ENCODE assay signal across 22 cellular contexts in the genomic region with DNA sequence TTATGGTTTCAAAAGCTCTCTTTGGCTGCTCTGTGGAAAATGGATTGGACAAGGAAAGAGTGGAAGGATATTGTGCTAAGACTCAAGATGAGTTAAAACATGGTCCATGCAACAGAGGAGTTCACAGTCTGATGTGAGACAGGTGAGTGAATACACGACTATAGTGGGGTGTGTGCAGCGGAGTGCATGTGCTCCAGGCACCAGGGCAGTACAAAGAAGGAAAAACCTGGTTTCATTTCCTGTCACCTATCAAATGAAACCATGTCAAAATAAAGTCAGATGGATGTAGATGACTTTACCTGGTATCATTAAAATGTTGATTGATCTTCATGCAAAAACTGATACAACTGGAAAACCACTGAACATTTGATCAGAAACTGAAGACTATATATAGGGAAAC.
DNase-seq lines count a peak whose midpoint lies in the region; ATAC-seq and TF ChIP-seq lines count a peak whose summit lies in the region.
"Had no signal": no experiment of that assay in that cellular context is flagged by ENCODE, and none has a peak within 500 bp of the region (broad histone marks: within the 10 kb centered on the region; RNA-seq: fewer than 3 reads in every experiment).

No MANE protein-coding gene starts in this region.

- no peaks in the 10 kb centered on the region for H3K79me2 ChIP-seq in OCI-LY7 (ENCODE audit: insufficient read depth, low read depth, low read length)

- H3K4me1 ChIP-seq in OCI-LY7 (ENCODE audit: insufficient read depth, low read length, poor library complexity, severe bottlenecking) (peaks cover 14% of the 10 kb centered on the region), BE2C (no peaks in the 10 kb centered on the region)

- CTCF ChIA-PET in OCI-LY7 (lab: Charles Lee; ENCODE audit: unreplicated experiment): no interaction called here

- H3K4me3 ChIP-seq in OCI-LY7 (ENCODE audit: low read depth, low read length, poor library complexity, severe bottlenecking): no peak overlapping the region
- H3K4me3 ChIP-seq in BE2C (ENCODE audit: low read depth, low read length): no peak overlapping the region
- H3K4me3 ChIP-seq: BLaER1 treated with 17β-estradiol and CSF1 and Interleukin-3, amounts not matched to agents 10 nM and 100 nM; GM12878 had no signal

- POLR2A ChIA-PET in OCI-LY7 (lab: Charles Lee): no interaction called here

- intact Hi-C loops in OCI-LY7 (cut with micrococcal nuclease; ENCODE audit: unreplicated experiment): no loop called here

- H3K4me3 Mint-ChIP-seq in nephron progenitor cell: no peak overlapping the region
- no peak overlapping the region for H3K4me3 Mint-ChIP-seq in stimulated activated naive B cell treated with anti-CD40 and anti-IgM and Interleukin-4, amounts not matched to agents 10 μg/mL and 1 μg/mL and 100 μg/mL, for 72 hours
- H3K4me3 Mint-ChIP-seq: CD4-positive, alpha-beta memory T cell; CD4-positive, CD25-positive, alpha-beta regulatory T cell; CD8-positive, alpha-beta memory T cell had no signal

- peak overlapping the region; percentile 13 for H3K27ac Mint-ChIP-seq in nephron progenitor cell
- H3K27ac Mint-ChIP-seq in stimulated activated naive B cell treated with anti-CD40 and anti-IgM and Interleukin-4, amounts not matched to agents 10 μg/mL and 1 μg/mL and 100 μg/mL, for 72 hours: no peak overlapping the region
- H3K27ac Mint-ChIP-seq: CD4-positive, alpha-beta memory T cell; CD4-positive, CD25-positive, alpha-beta regulatory T cell had no signal

- peaks cover 24% of the 10 kb centered on the region for H3K9me3 Mint-ChIP-seq in nephron progenitor cell
- H3K9me3 Mint-ChIP-seq in stimulated activated naive B cell treated with anti-CD40 and anti-IgM and Interleukin-4, amounts not matched to agents 10 μg/mL and 1 μg/mL and 100 μg/mL, for 72 hours: peaks cover 0 to 1% of the 10 kb centered on the region in 2 donors
- H3K9me3 Mint-ChIP-seq: CD4-positive, alpha-beta memory T cell had no signal

- H3K9me2 ChIP-seq in OCI-LY7 (ENCODE audit: insufficient read depth, low read length): no peaks in the 10 kb centered on the region

- H3K4me1 Mint-ChIP-seq in nephron progenitor cell: peaks cover 60% of the 10 kb centered on the region
- peaks cover 17 to 19% of the 10 kb centered on the region in 2 donors for H3K4me1 Mint-ChIP-seq in stimulated activated naive B cell treated with anti-CD40 and anti-IgM and Interleukin-4, amounts not matched to agents 10 μg/mL and 1 μg/mL and 100 μg/mL, for 72 hours
- H3K4me1 Mint-ChIP-seq: CD4-positive, CD25-positive, alpha-beta regulatory T cell had no signal

- DNase-seq in OCI-LY7 (ENCODE audit: low spot score) (peak; percentile 11), nephron progenitor cell (no peak), BE2C (no peak), NCI-H1436 treated with DMSO at 0.1 percent for 48 hours (lab: John Stamatoyannopoulos, UW) (no peak), NCI-H1105 (lab: John Stamatoyannopoulos, UW) (no peak)
- no peak for DNase-seq in stimulated activated naive B cell treated with anti-CD40 and anti-IgM and Interleukin-4, amounts not matched to agents 10 μg/mL and 1 μg/mL and 100 μg/mL, for 72 hours
- DNase-seq: 8988T; ACHN; CD4-positive, alpha-beta memory T cell; CD4-positive, CD25-positive, alpha-beta regulatory T cell; CD8-positive, alpha-beta memory T cell; COR-L47; DMS 273 treated with DMSO at 0.1 percent for 48 hours; DMS153; DMS53; DMS79; DND-41; EL; GDM1 had no signal

- H4K20me1 ChIP-seq in OCI-LY7 (ENCODE audit: insufficient read depth, low read length): no peaks in the 10 kb centered on the region
- H4K20me1 ChIP-seq: BLaER1 treated with 17β-estradiol and CSF1 and Interleukin-3, amounts not matched to agents 10 nM and 100 nM had no signal

- peak; percentile 62 to 75 for ATAC-seq in stimulated activated naive B cell treated with anti-CD40 and anti-IgM and Interleukin-4, amounts not matched to agents 10 μg/mL and 1 μg/mL and 100 μg/mL, for 72 hours (replicated peaks)
- ATAC-seq: GM12878 had no signal

- no TSS peak for BruUV-seq in OCI-LY7 (replicated peaks; lab: Mats Ljungman, UMichigan)

- H3K36me3 ChIP-seq in OCI-LY7 (ENCODE audit: insufficient read depth, low read length) (no peaks in the 10 kb centered on the region), BE2C (no peaks in the 10 kb centered on the region)
- H3K36me3 ChIP-seq: BLaER1 treated with 17β-estradiol and CSF1 and Interleukin-3, amounts not matched to agents 10 nM and 100 nM had no signal

- H3K27me3 Mint-ChIP-seq in nephron progenitor cell (ENCODE audit: low read depth, poor library complexity): no peaks in the 10 kb centered on the region
- H3K27me3 Mint-ChIP-seq in stimulated activated naive B cell treated with anti-CD40 and anti-IgM and Interleukin-4, amounts not matched to agents 10 μg/mL and 1 μg/mL and 100 μg/mL, for 72 hours: peaks cover 0 to 11% of the 10 kb centered on the region in 2 donors

- H3K27me3 ChIP-seq in BE2C: no peaks in the 10 kb centered on the region
- H3K27me3 ChIP-seq: BLaER1 treated with 17β-estradiol and CSF1 and Interleukin-3, amounts not matched to agents 10 nM and 100 nM had no signal

- no peaks in the 10 kb centered on the region for H3K9me3 ChIP-seq in OCI-LY7 (ENCODE audit: low read length)
- H3K9me3 ChIP-seq in BE2C: no peaks in the 10 kb centered on the region

- H3K36me3 Mint-ChIP-seq in nephron progenitor cell (ENCODE audit: low read depth): peaks cover 11% of the 10 kb centered on the region
- H3K36me3 Mint-ChIP-seq in stimulated activated naive B cell treated with anti-CD40 and anti-IgM and Interleukin-4, amounts not matched to agents 10 μg/mL and 1 μg/mL and 100 μg/mL, for 72 hours: no peaks in the 10 kb centered on the region
- H3K36me3 Mint-ChIP-seq: CD4-positive, alpha-beta memory T cell; CD4-positive, CD25-positive, alpha-beta regulatory T cell; CD8-positive, alpha-beta memory T cell had no signal

- H2AFZ ChIP-seq in OCI-LY7 (ENCODE audit: low read length): no peak overlapping the region

- 0 out of 2 replicates have a peak overlapping the region, but pooled peaks have one; percentile 1 for H3K4me2 ChIP-seq in OCI-LY7 (ENCODE audit: low read length)

- no peak for TF ChIP-seq CTCF in OCI-LY7 (conservative IDR thresholded peaks at IDR 0.05; ENCODE audit: low read length)
- TF ChIP-seq CTCF in nephron progenitor cell (IDR thresholded peaks at IDR 0.05): no peak
- no peak for TF ChIP-seq CTCF in BE2C (IDR thresholded peaks at IDR 0.05; ENCODE audit: low read depth, low read length)

- H3K27ac ChIP-seq in OCI-LY7 (ENCODE audit: low read depth, low read length, poor library complexity, severe bottlenecking): no peak overlapping the region
- H3K27ac ChIP-seq: C4-2B had no signal
